In the genomic region with DNA sequence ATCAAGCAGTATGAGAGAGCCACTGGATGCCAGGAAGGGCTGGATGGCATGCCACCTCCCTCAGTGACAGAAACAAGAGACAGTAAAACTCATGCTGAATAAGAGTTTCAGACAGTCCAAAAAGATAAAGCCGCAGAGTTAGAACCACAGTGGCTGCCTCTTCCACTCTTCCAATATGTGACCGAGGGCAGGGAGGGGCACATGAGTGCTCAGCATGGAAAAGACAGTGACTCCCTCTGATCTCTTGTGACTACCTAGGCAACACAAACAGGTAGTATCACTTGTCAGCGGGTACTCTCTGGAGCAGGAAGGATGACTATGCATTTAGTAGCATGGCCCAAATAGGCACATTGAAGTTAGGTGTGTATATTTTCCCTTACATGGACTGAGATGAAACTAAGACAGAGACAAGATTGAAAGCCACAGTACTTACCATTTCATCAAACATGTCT, we compare ENCODE assay signal across 11 cellular contexts.
"Had no signal": no experiment of that assay in that cellular context is flagged by ENCODE, and none has a peak within 500 bp of the region (broad histone marks: within the 10 kb centered on the region; RNA-seq: fewer than 3 reads in every experiment).

No MANE protein-coding gene starts in this region.

- H3K27me3 Mint-ChIP-seq: activated naive CD8-positive, alpha-beta T cell treated with anti-CD3 and anti-CD28 coated beads for 36 hours had no signal

- H3K36me3 Mint-ChIP-seq: activated naive CD8-positive, alpha-beta T cell treated with anti-CD3 and anti-CD28 coated beads for 36 hours; WTC11 had no signal

- H3K4me3 ChIP-seq: heart left ventricle, left lung, tibial nerve had no signal

- H3K27me3 ChIP-seq: heart left ventricle, left lung, tibial nerve had no signal

- H3K4me1 ChIP-seq: left lung, tibial nerve had no signal

- ATAC-seq: left lung, WTC11 had no signal

- H3K4me1 Mint-ChIP-seq: activated naive CD8-positive, alpha-beta T cell treated with anti-CD3 and anti-CD28 coated beads for 36 hours had no signal

- H3K9me3 ChIP-seq: heart left ventricle, left lung, tibial nerve had no signal

- H3K36me3 ChIP-seq: left lung had no signal

- H3K4me3 Mint-ChIP-seq: activated naive CD8-positive, alpha-beta T cell treated with anti-CD3 and anti-CD28 coated beads for 36 hours; activated T-cell treated with anti-CD3 and anti-CD28 coated beads, Interleukin-2, amount 50 U/mL, for 24 hours; WTC11 had no signal

- H3K27ac Mint-ChIP-seq: activated naive CD8-positive, alpha-beta T cell treated with anti-CD3 and anti-CD28 coated beads for 36 hours; activated T-cell treated with anti-CD3 and anti-CD28 coated beads, Interleukin-2, amount 50 U/mL, for 24 hours; WTC11 had no signal

- DNase-seq: activated CD4-positive, alpha-beta T cell treated with anti-CD3 and anti-CD28 coated beads for 48 hours; activated gamma-delta T cell; activated naive CD8-positive, alpha-beta T cell treated with anti-CD3 and anti-CD28 coated beads for 36 hours; activated T-cell treated with anti-CD3 and anti-CD28 coated beads, Interleukin-2, amount 50 U/mL, for 24 hours; heart left ventricle; islet precursor cell; left lung; mesenchymal stem cell had no signal

- H3K9me3 Mint-ChIP-seq: activated naive CD8-positive, alpha-beta T cell treated with anti-CD3 and anti-CD28 coated beads for 36 hours; activated T-cell treated with anti-CD3 and anti-CD28 coated beads, Interleukin-2, amount 50 U/mL, for 24 hours; WTC11 had no signal

- H3K27ac ChIP-seq: heart left ventricle, left lung, tibial nerve had no signal

- FAIRE-seq: frontal cortex had no signal
